In the genomic region with DNA sequence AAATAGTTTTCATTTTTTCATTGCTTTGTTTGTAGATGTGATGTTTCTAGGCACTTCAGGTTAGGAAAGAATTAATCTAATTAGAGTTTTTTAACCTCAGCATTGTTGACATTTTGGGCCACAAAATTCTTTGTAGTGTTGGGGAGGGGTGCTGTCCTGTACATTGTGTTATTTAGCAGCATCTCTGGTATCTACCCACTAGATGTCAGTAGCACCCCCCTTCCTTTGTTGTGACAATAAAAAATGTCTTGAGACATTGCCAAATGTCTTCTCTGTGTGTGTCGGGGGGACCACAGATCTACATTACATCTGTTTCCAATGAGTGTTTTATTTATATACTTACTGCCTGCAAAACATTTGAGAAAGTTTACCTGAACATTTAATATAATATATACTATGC, we compare ENCODE assay signal across 11 cellular contexts. TPM values are rescaled to one million over a fixed set of nuclear protein-coding genes. Genes with fewer than 3 reads are reported as not detected.
DNase-seq lines count a peak whose midpoint lies in the region; ATAC-seq and TF ChIP-seq lines count a peak whose summit lies in the region.
"Had no signal": no experiment of that assay in that cellular context is flagged by ENCODE, and none has a peak within 500 bp of the region (broad histone marks: within the 10 kb centered on the region; RNA-seq: fewer than 3 reads in every experiment).

No MANE protein-coding gene starts in this region.

- DNase-seq in NCI-H82 (lab: John Stamatoyannopoulos, UW) (peak; percentile 9), NCI-H82 treated with DMSO at 0.1 percent for 48 hours (lab: John Stamatoyannopoulos, UW; ENCODE audit: unreplicated experiment) (no peak), NCI-H146 (lab: John Stamatoyannopoulos, UW) (peak; percentile 41), endothelial cell (ENCODE audit: low spot score) (peak; percentile 23), retinal pigment epithelial cell (ENCODE audit: low read depth) (no peak), RWPE1 (ENCODE audit: low spot score) (no peak), AG20443 (ENCODE audit: low spot score) (no peak)
- DNase-seq: CD4-positive, CD25-positive, alpha-beta regulatory T cell; esophagus squamous epithelium; transverse colon had no signal

- POLR2A ChIA-PET in RWPE1 (lab: Yijun Ruan, JAX; ENCODE audit: low non-redundant PET): no interaction called here

- no peaks in the 10 kb centered on the region for H3K27me3 Mint-ChIP-seq in endothelial cell (ENCODE audit: unreplicated experiment)
- H3K27me3 Mint-ChIP-seq: CD4-positive, CD25-positive, alpha-beta regulatory T cell had no signal

- H3K4me3 ChIP-seq in retinal pigment epithelial cell (ENCODE audit: low read length): no peak overlapping the region
- H3K4me3 ChIP-seq: esophagus squamous epithelium, transverse colon had no signal

- TF ChIP-seq CTCF in endothelial cell (IDR thresholded peaks at IDR 0.05; ENCODE audit: unreplicated experiment) (peak; percentile 57), retinal pigment epithelial cell (conservative IDR thresholded peaks at IDR 0.05; ENCODE audit: low read depth, low read length) (peak; percentile 62), RWPE1 (conservative IDR thresholded peaks at IDR 0.05; ENCODE audit: low read depth) (no peak)

- ATAC-seq in GM19035 (IDR thresholded peaks at IDR 0.05; ENCODE audit: unreplicated experiment): no peak

- peaks cover 24% of the 10 kb centered on the region for H3K4me1 Mint-ChIP-seq in endothelial cell (ENCODE audit: unreplicated experiment)
- H3K4me1 Mint-ChIP-seq: CD4-positive, CD25-positive, alpha-beta regulatory T cell had no signal

- no peak overlapping the region for H3K27ac Mint-ChIP-seq in endothelial cell (ENCODE audit: unreplicated experiment)
- H3K27ac Mint-ChIP-seq: CD4-positive, CD25-positive, alpha-beta regulatory T cell had no signal

- no peak overlapping the region for H3K4me3 Mint-ChIP-seq in endothelial cell (ENCODE audit: unreplicated experiment)
- H3K4me3 Mint-ChIP-seq: CD4-positive, CD25-positive, alpha-beta regulatory T cell had no signal

- H3K36me3 Mint-ChIP-seq in endothelial cell (ENCODE audit: low read depth, unreplicated experiment): no peaks in the 10 kb centered on the region
- H3K36me3 Mint-ChIP-seq: CD4-positive, CD25-positive, alpha-beta regulatory T cell had no signal

- CTCF ChIA-PET in RWPE1 (lab: Yijun Ruan, JAX): no interaction called here

- no peaks in the 10 kb centered on the region for H3K9me3 Mint-ChIP-seq in endothelial cell (ENCODE audit: unreplicated experiment)
- H3K9me3 Mint-ChIP-seq: CD4-positive, CD25-positive, alpha-beta regulatory T cell had no signal

- no peak overlapping the region for H3K27ac ChIP-seq in RWPE1
- H3K27ac ChIP-seq: esophagus squamous epithelium, transverse colon had no signal

RNA-seq across cellular contexts. Expression of a gene that starts 45.6 kb away (rescaled TPM):
- total RNA-seq in endothelial cell (ENCODE audit: unreplicated experiment): 8.1 TPM
- total RNA-seq: CD4-positive, CD25-positive, alpha-beta regulatory T cell had no signal

Comparison
In these comparisons a context has a peak if more than half of its experiments do, and no peak if none do; other contexts are left out.
1. DNase-seq: peak in NCI-H82 (single experiment), NCI-H146 (single experiment) and endothelial cell (single experiment); none in NCI-H82 treated with DMSO at 0.1 percent for 48 hours (single experiment), retinal pigment epithelial cell (single experiment), RWPE1 (single experiment) and AG20443 (single experiment).